ENCODE assay signal across 8 cellular contexts in the genomic region with DNA sequence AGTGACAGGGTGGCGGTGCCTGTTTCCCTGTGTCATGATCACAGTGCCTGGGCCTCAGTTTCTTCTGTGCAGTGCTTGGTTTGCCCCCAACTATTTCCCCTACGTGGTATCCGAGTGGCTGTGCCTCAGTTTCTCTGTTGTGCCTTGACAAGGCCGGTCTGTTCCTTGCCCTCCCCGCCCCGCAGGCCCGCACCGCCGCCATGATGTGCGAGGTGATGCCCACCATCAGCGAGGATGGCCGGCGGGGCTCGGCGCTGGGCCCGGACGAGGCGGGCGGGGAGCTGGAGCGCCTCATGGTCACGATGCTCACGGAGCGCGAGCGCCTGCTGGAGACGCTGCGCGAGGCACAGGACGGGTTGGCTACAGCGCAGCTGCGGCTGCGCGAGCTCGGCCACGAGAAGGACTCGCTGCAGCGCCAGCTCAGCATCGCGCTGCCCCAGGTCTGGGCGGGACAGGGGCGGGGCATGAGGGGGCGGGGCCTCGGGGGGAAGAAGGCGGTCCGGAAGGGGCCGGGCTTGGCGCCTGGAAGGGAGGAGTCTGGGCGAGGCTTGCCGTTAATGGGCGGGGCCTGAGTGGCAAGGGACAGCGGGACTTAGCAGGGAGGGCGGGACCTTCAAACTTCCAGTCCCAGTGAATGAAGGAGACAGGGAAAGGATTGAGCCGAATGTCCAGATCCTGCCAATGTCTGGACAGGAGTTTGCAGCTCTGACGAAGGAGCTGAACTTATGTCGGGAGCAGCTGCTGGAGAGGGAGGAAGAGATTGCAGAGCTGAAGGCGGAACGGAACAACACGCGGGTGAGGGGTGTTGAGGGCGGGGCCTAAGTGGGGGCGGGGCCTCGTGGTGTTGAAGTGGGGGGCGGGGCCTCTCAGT. TPM values are rescaled to one million over a fixed set of nuclear protein-coding genes. Genes with fewer than 3 reads are reported as not detected.
A peak's percentile ranks its signal among the peaks of the same experiment; 100 is the strongest.
DNase-seq lines count a peak whose midpoint lies in the region; ATAC-seq, FAIRE-seq and TF ChIP-seq lines count a peak whose summit lies in the region.

No MANE protein-coding gene starts in this region.

- H2AFZ ChIP-seq in DND-41 (ENCODE audit: low read depth, low read length) (peak overlapping the region; percentile 99), fibroblast of lung (ENCODE audit: low read length) (peak overlapping the region; percentile 96)

- intact Hi-C loops in activated T-helper 1 cell treated with anti-CD3 and anti-CD28 coated beads, Interleukin-12 subunit alpha, Interleukin-12 subunit beta, Interleukin-2, Interleukin-4 antibody, amounts not matched to agents 30 ng/mL and 10 ng/mL and 1 ng/mL, durations not matched to agents 14 hours and 24 hours and 36 hours (cut with micrococcal nuclease), result loop anchor here (1.0 to 5.0 kb wide), 7 partner anchors 9 to 256 kb away; a partner anchor contains a TSS

- DNase-seq in DND-41 (peak; percentile 96), RCC 7860 (ENCODE audit: low spot score) (peak; percentile 83), fibroblast of lung (ENCODE audit: low read depth in 2 of 2) (peak; percentile 92 to 96)
- peak; percentile 91 for DNase-seq in activated T-helper 1 cell treated with anti-CD3 and anti-CD28 coated beads, Interleukin-12 subunit alpha, Interleukin-12 subunit beta, Interleukin-2, Interleukin-4 antibody, amounts not matched to agents 30 ng/mL and 10 ng/mL and 1 ng/mL, durations not matched to agents 14 hours and 24 hours and 36 hours (ENCODE audit: low spot score)
- DNase-seq in natural killer cell treated with Interleukin-12 subunit alpha and Interleukin-12 subunit beta and Interleukin-15 and Interleukin-18, amount 100 ng/mL, for 72 hours (ENCODE audit: low spot score), result peak; percentile 94
- DNase-seq in stimulated activated naive CD4-positive, alpha-beta T cell (lab: John Stamatoyannopoulos, UW), result peak; percentile 92 to 97 (median 95)

- peak overlapping the region; percentile 89 for H3K27ac ChIP-seq in DND-41 (ENCODE audit: low read length)
- H3K27ac ChIP-seq in KOPT-K1 (ENCODE audit: low read depth, low read length, poor library complexity, severe bottlenecking), result peak overlapping the region; percentile 59
- H3K27ac ChIP-seq in fibroblast of lung (ENCODE audit: insufficient read depth, low read length), result no peak overlapping the region

- peak overlapping the region; percentile 81 for H3K27ac Mint-ChIP-seq in activated T-helper 1 cell treated with anti-CD3 and anti-CD28 coated beads, Interleukin-12 subunit alpha, Interleukin-12 subunit beta, Interleukin-2, Interleukin-4 antibody, amounts not matched to agents 30 ng/mL and 10 ng/mL and 1 ng/mL, durations not matched to agents 14 hours and 24 hours and 36 hours
- H3K27ac Mint-ChIP-seq in natural killer cell treated with Interleukin-12 subunit alpha and Interleukin-12 subunit beta and Interleukin-15 and Interleukin-18, amount 100 ng/mL, for 72 hours, result peak overlapping the region; percentile 68 to 72

- H3K36me3 ChIP-seq in DND-41 (ENCODE audit: insufficient read depth, low read length), result peaks cover 14% of the 10 kb centered on the region
- H3K36me3 ChIP-seq in KOPT-K1 (ENCODE audit: insufficient read depth, low read length), result no peaks in the 10 kb centered on the region
- no peaks in the 10 kb centered on the region for H3K36me3 ChIP-seq in fibroblast of lung (ENCODE audit: control insufficient read depth, insufficient read depth, low read length)

- no peak for FAIRE-seq in RCC 7860 (lab: Jason Lieb, UNC)

- H3K27me3 ChIP-seq in DND-41 (ENCODE audit: insufficient read depth, low read length, poor library complexity) (no peaks in the 10 kb centered on the region), fibroblast of lung (ENCODE audit: control insufficient read depth, insufficient read depth, low read length) (no peaks in the 10 kb centered on the region)

- no peaks in the 10 kb centered on the region for H3K9me3 ChIP-seq in DND-41 (ENCODE audit: insufficient read depth, low read length, severe bottlenecking)
- H3K9me3 ChIP-seq in KOPT-K1 (ENCODE audit: insufficient read depth, low read length, poor library complexity, severe bottlenecking), result no peaks in the 10 kb centered on the region
- no peaks in the 10 kb centered on the region for H3K9me3 ChIP-seq in fibroblast of lung (ENCODE audit: control insufficient read depth, insufficient read depth, low read depth, low read length)

- H3K4me3 Mint-ChIP-seq in activated T-helper 1 cell treated with anti-CD3 and anti-CD28 coated beads, Interleukin-12 subunit alpha, Interleukin-12 subunit beta, Interleukin-2, Interleukin-4 antibody, amounts not matched to agents 30 ng/mL and 10 ng/mL and 1 ng/mL, durations not matched to agents 14 hours and 24 hours and 36 hours, result peak overlapping the region; percentile 88
- H3K4me3 Mint-ChIP-seq in natural killer cell treated with Interleukin-12 subunit alpha and Interleukin-12 subunit beta and Interleukin-15 and Interleukin-18, amount 100 ng/mL, for 72 hours, result peak overlapping the region; percentile 89

- H3K4me3 ChIP-seq in DND-41 (ENCODE audit: low read depth in 1 of 2, low read length in 2 of 2) (peak overlapping the region; percentile 22 to 80; a peak in 3 of 4 replicates), fibroblast of lung (replicated peaks in 1 of 4; ENCODE audit: control extremely low read depth in 1 of 4, insufficient read depth in 1 of 4, low read depth in 3 of 4, low read length in 4 of 4) (peak overlapping the region in 3 of 4 experiments; percentile 33 to 44 (median 43))

- peaks cover 22% of the 10 kb centered on the region for H3K4me1 ChIP-seq in DND-41 (ENCODE audit: insufficient read depth, low read length)
- no peaks in the 10 kb centered on the region for H3K4me1 ChIP-seq in fibroblast of lung (ENCODE audit: control insufficient read depth, extremely low read depth, insufficient read depth, low read length)

- peak overlapping the region; percentile 47 for H3K9ac ChIP-seq in DND-41 (ENCODE audit: low read depth, low read length)
- H3K9ac ChIP-seq in fibroblast of lung (ENCODE audit: insufficient read depth, low read length), result no peak overlapping the region

- H3K4me2 ChIP-seq in DND-41 (ENCODE audit: insufficient read depth, low read length) (peak overlapping the region; percentile 96), fibroblast of lung (ENCODE audit: extremely low read depth, insufficient read depth, low read length) (peak overlapping the region; percentile 93)

- peak; percentile 95 for ATAC-seq in DND-41 (ENCODE audit: insufficient read depth, low read depth)
- peak; percentile 87 for ATAC-seq in GM21825 (IDR thresholded peaks at IDR 0.05; ENCODE audit: unreplicated experiment)
- peak; percentile 98 to 99 for ATAC-seq in natural killer cell treated with Interleukin-12 subunit alpha and Interleukin-12 subunit beta and Interleukin-15 and Interleukin-18, amount 100 ng/mL, for 72 hours

- H3K4me1 Mint-ChIP-seq in activated T-helper 1 cell treated with anti-CD3 and anti-CD28 coated beads, Interleukin-12 subunit alpha, Interleukin-12 subunit beta, Interleukin-2, Interleukin-4 antibody, amounts not matched to agents 30 ng/mL and 10 ng/mL and 1 ng/mL, durations not matched to agents 14 hours and 24 hours and 36 hours (ENCODE audit: low read depth), result peaks cover 17% of the 10 kb centered on the region
- H3K4me1 Mint-ChIP-seq in natural killer cell treated with Interleukin-12 subunit alpha and Interleukin-12 subunit beta and Interleukin-15 and Interleukin-18, amount 100 ng/mL, for 72 hours (ENCODE audit: low read depth in 2 of 2), result peaks cover 15 to 19% of the 10 kb centered on the region in 2 donors

- H3K36me3 Mint-ChIP-seq in activated T-helper 1 cell treated with anti-CD3 and anti-CD28 coated beads, Interleukin-12 subunit alpha, Interleukin-12 subunit beta, Interleukin-2, Interleukin-4 antibody, amounts not matched to agents 30 ng/mL and 10 ng/mL and 1 ng/mL, durations not matched to agents 14 hours and 24 hours and 36 hours (ENCODE audit: low read depth), result peaks cover 2% of the 10 kb centered on the region
- H3K36me3 Mint-ChIP-seq in natural killer cell treated with Interleukin-12 subunit alpha and Interleukin-12 subunit beta and Interleukin-15 and Interleukin-18, amount 100 ng/mL, for 72 hours, result no peaks in the 10 kb centered on the region

- TF ChIP-seq CTCF in DND-41 (IDR thresholded peaks at IDR 0.05; ENCODE audit: borderline replicate concordance, extremely low read depth, low read length, poor library complexity, severe bottlenecking), result peak; percentile 39
- peak; percentile 6 to 14 for TF ChIP-seq CTCF in fibroblast of lung (conservative IDR thresholded peaks at IDR 0.05 in 1 of 2, IDR thresholded peaks at IDR 0.05 in 1 of 2; ENCODE audit: low read depth in 1 of 2, low read length in 2 of 2)

- H4K20me1 ChIP-seq in DND-41 (ENCODE audit: insufficient read depth, low read length) (no peaks in the 10 kb centered on the region), fibroblast of lung (ENCODE audit: control insufficient read depth, extremely low read depth, insufficient read depth, low read length) (no peaks in the 10 kb centered on the region)

- no peaks in the 10 kb centered on the region for H3K9me3 Mint-ChIP-seq in activated T-helper 1 cell treated with anti-CD3 and anti-CD28 coated beads, Interleukin-12 subunit alpha, Interleukin-12 subunit beta, Interleukin-2, Interleukin-4 antibody, amounts not matched to agents 30 ng/mL and 10 ng/mL and 1 ng/mL, durations not matched to agents 14 hours and 24 hours and 36 hours
- no peaks in the 10 kb centered on the region for H3K9me3 Mint-ChIP-seq in natural killer cell treated with Interleukin-12 subunit alpha and Interleukin-12 subunit beta and Interleukin-15 and Interleukin-18, amount 100 ng/mL, for 72 hours

- peaks cover 6% of the 10 kb centered on the region for H3K27me3 Mint-ChIP-seq in activated T-helper 1 cell treated with anti-CD3 and anti-CD28 coated beads, Interleukin-12 subunit alpha, Interleukin-12 subunit beta, Interleukin-2, Interleukin-4 antibody, amounts not matched to agents 30 ng/mL and 10 ng/mL and 1 ng/mL, durations not matched to agents 14 hours and 24 hours and 36 hours (ENCODE audit: insufficient read depth)
- no peaks in the 10 kb centered on the region for H3K27me3 Mint-ChIP-seq in natural killer cell treated with Interleukin-12 subunit alpha and Interleukin-12 subunit beta and Interleukin-15 and Interleukin-18, amount 100 ng/mL, for 72 hours

- peaks cover 10% of the 10 kb centered on the region for H3K79me2 ChIP-seq in DND-41 (ENCODE audit: insufficient read depth, low read length)
- H3K79me2 ChIP-seq in fibroblast of lung (ENCODE audit: control insufficient read depth, insufficient read depth, low read length), result no peaks in the 10 kb centered on the region

RNA-seq across cellular contexts. Expression of a gene that starts 8.6 kb away (rescaled TPM):
- 5.0 TPM in 2 replicates for total RNA-seq in activated T-helper 1 cell treated with anti-CD3 and anti-CD28 coated beads, Interleukin-12 subunit alpha, Interleukin-12 subunit beta, Interleukin-2, Interleukin-4 antibody, amounts not matched to agents 30 ng/mL and 10 ng/mL and 1 ng/mL, durations not matched to agents 14 hours and 24 hours and 36 hours
- total RNA-seq in fibroblast of lung, result 0.77 and 1.3 TPM in 2 replicates
- polyA plus RNA-seq in fibroblast of lung, result 0.37 and 0.62 TPM in 2 replicates
- 1.0 and 1.1 TPM in 2 replicates for polyA plus RNA-seq in fibroblast of lung (2012)
- 0.59 and 2.8 TPM in 2 replicates for polyA minus RNA-seq in fibroblast of lung (ENCODE audit: low replicate concordance)
- total RNA-seq in natural killer cell treated with Interleukin-12 subunit alpha and Interleukin-12 subunit beta and Interleukin-15 and Interleukin-18, amount 100 ng/mL, for 72 hours, result 10 to 100 TPM in 1 of 2 donors, 1 to 10 TPM in 1; 7.0 to 11.3 TPM

RNA-seq across cellular contexts. Expression of a gene that starts 9.0 kb away (rescaled TPM):
- 2.6 and 2.9 TPM in 2 replicates for total RNA-seq in activated T-helper 1 cell treated with anti-CD3 and anti-CD28 coated beads, Interleukin-12 subunit alpha, Interleukin-12 subunit beta, Interleukin-2, Interleukin-4 antibody, amounts not matched to agents 30 ng/mL and 10 ng/mL and 1 ng/mL, durations not matched to agents 14 hours and 24 hours and 36 hours
- 0.51 and 0.83 TPM in 2 replicates for total RNA-seq in fibroblast of lung
- 0.27 and 0.30 TPM in 2 replicates for polyA plus RNA-seq in fibroblast of lung
- 0.39 and 0.64 TPM in 2 replicates for polyA plus RNA-seq in fibroblast of lung (2012)
- not detected in 2 replicates for polyA minus RNA-seq in fibroblast of lung (ENCODE audit: low replicate concordance)
- 1 to 10 TPM in 1 of 2 donors, under 1 TPM in 1; 0.95 to 2.9 TPM for total RNA-seq in natural killer cell treated with Interleukin-12 subunit alpha and Interleukin-12 subunit beta and Interleukin-15 and Interleukin-18, amount 100 ng/mL, for 72 hours

RNA-seq across cellular contexts. Expression of a gene that starts 13.7 kb away (rescaled TPM):
- 4.9 and 7.8 TPM in 2 replicates for total RNA-seq in activated T-helper 1 cell treated with anti-CD3 and anti-CD28 coated beads, Interleukin-12 subunit alpha, Interleukin-12 subunit beta, Interleukin-2, Interleukin-4 antibody, amounts not matched to agents 30 ng/mL and 10 ng/mL and 1 ng/mL, durations not matched to agents 14 hours and 24 hours and 36 hours
- total RNA-seq in fibroblast of lung, result 8.0 and 10.9 TPM in 2 replicates
- polyA plus RNA-seq in fibroblast of lung, result 2.6 TPM in 2 replicates
- polyA plus RNA-seq in fibroblast of lung (2012), result 5.5 and 6.9 TPM in 2 replicates
- 0.75 and 1.6 TPM in 2 replicates for polyA minus RNA-seq in fibroblast of lung (ENCODE audit: low replicate concordance)
- total RNA-seq in natural killer cell treated with Interleukin-12 subunit alpha and Interleukin-12 subunit beta and Interleukin-15 and Interleukin-18, amount 100 ng/mL, for 72 hours, result 1 to 10 TPM; 6.0 to 6.1 TPM

RNA-seq across cellular contexts. Expression of a gene that starts 27.3 kb away (rescaled TPM):
- not detected in 2 replicates for total RNA-seq in activated T-helper 1 cell treated with anti-CD3 and anti-CD28 coated beads, Interleukin-12 subunit alpha, Interleukin-12 subunit beta, Interleukin-2, Interleukin-4 antibody, amounts not matched to agents 30 ng/mL and 10 ng/mL and 1 ng/mL, durations not matched to agents 14 hours and 24 hours and 36 hours
- total RNA-seq in fibroblast of lung, result under 0.01 TPM in 1 of 2 replicates, not detected in the other
- 0.16 TPM in 1 of 2 replicates, not detected in the other for polyA plus RNA-seq in fibroblast of lung
- polyA plus RNA-seq in fibroblast of lung (2012), result 0.16 TPM in 1 of 2 replicates, not detected in the other
- not detected in 2 replicates for polyA minus RNA-seq in fibroblast of lung (ENCODE audit: low replicate concordance)
- total RNA-seq in natural killer cell treated with Interleukin-12 subunit alpha and Interleukin-12 subunit beta and Interleukin-15 and Interleukin-18, amount 100 ng/mL, for 72 hours, result not detected

RNA-seq across cellular contexts. Expression of a gene that starts 29.7 kb away (rescaled TPM):
- 1.4 and 2.0 TPM in 2 replicates for total RNA-seq in activated T-helper 1 cell treated with anti-CD3 and anti-CD28 coated beads, Interleukin-12 subunit alpha, Interleukin-12 subunit beta, Interleukin-2, Interleukin-4 antibody, amounts not matched to agents 30 ng/mL and 10 ng/mL and 1 ng/mL, durations not matched to agents 14 hours and 24 hours and 36 hours
- total RNA-seq in fibroblast of lung, result 6.9 and 18.7 TPM in 2 replicates
- polyA plus RNA-seq in fibroblast of lung, result 6.1 and 6.7 TPM in 2 replicates
- polyA plus RNA-seq in fibroblast of lung (2012), result 11.5 and 14.9 TPM in 2 replicates
- 13.0 and 18.7 TPM in 2 replicates for polyA minus RNA-seq in fibroblast of lung (ENCODE audit: low replicate concordance)
- not detected for total RNA-seq in natural killer cell treated with Interleukin-12 subunit alpha and Interleukin-12 subunit beta and Interleukin-15 and Interleukin-18, amount 100 ng/mL, for 72 hours
